Comparison of ENCODE assay signal across 1 cellular context in genomic region chr7:30970074-30970473, GRCh38.
TF ChIP-seq lines count a peak whose summit lies in the region.

No MANE protein-coding gene starts in this region.

TF ChIP-seq in HepG2, 621 proteins besides CTCF, POLR2A, EP300 and RAD21 (continued from another document):
- no peak for TF ChIP-seq ZNF350 (CRISPR knock-in tag; IDR thresholded peaks at IDR 0.05; ENCODE audit: borderline replicate concordance, low read depth)
- TF ChIP-seq ZNF678 (CRISPR knock-in tag; IDR thresholded peaks at IDR 0.05): no peak
- 0 out of 2 replicates have a peak, but pooled peaks have one; percentile 13 for TF ChIP-seq ZNF629 (CRISPR knock-in tag; conservative IDR thresholded peaks at IDR 0.05)
- no peak for TF ChIP-seq ZNF337 (CRISPR knock-in tag; IDR thresholded peaks at IDR 0.05; ENCODE audit: borderline replicate concordance, low read depth)
